ENCODE assay signal across 8 cellular contexts in the genomic region with DNA sequence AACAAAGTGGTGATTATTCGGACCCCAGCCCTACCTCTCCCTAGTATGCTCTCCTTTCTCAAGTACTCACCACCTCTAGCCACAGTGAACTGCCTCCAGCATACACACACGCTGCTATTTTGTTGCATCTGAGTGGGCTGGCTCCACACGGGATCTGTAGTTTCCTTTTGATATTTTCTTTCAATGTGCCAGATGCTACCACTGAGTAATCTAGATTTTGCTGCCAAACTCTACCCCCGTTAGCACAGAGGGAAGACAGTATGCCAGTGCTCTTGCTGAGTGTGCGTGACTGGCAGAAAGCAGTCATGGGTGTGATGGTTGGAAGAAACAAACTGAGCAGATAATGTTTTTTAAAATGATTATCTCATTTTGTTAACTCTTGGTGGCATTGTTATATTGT. TPM values are rescaled to one million over a fixed set of nuclear protein-coding genes. Genes with fewer than 3 reads are reported as not detected.
DNase-seq lines count a peak whose midpoint lies in the region; ATAC-seq and TF ChIP-seq lines count a peak whose summit lies in the region.

No MANE protein-coding gene starts in this region.

- no peak for TF ChIP-seq EP300 in suprapubic skin (IDR thresholded peaks at IDR 0.05)

- POLR2A ChIA-PET in T-cell (lab: Charles Lee), result interaction anchor here (0.6 to 1.6 kb wide), 5 partner anchors 30 to 546 kb away, joined by 3 to 8 read pairs (median 4); partner anchors contain the start of gene CLK1 (in 1 of the 2)

- no peaks in the 10 kb centered on the region for H3K9me3 Mint-ChIP-seq in T-cell

- no peaks in the 10 kb centered on the region for H3K9me3 ChIP-seq in suprapubic skin

- peak overlapping the region; percentile 88 for H3K27ac ChIP-seq in suprapubic skin

- WGBS in suprapubic skin, result 9% methylated on average over 5 of the region's 5 CpGs

- peaks cover 95% of the 10 kb centered on the region for H3K4me1 ChIP-seq in suprapubic skin

- no peaks in the 10 kb centered on the region for H3K27me3 Mint-ChIP-seq in T-cell

- peak overlapping the region; percentile 45 for H3K4me3 ChIP-seq in GM12864 (ENCODE audit: low read depth, low read length)
- H3K4me3 ChIP-seq in suprapubic skin, result peak overlapping the region; percentile 36

- TF ChIP-seq CTCF in GM12864 (IDR thresholded peaks at IDR 0.05; ENCODE audit: low read depth, low read length, missing control alignments) (no peak), suprapubic skin (IDR thresholded peaks at IDR 0.05) (no peak)

- H3K36me3 Mint-ChIP-seq in T-cell, result peaks cover 17% of the 10 kb centered on the region

- DNase-seq in GM12864 (ENCODE audit: low read depth) (no peak), T-cell (peak in 5 of 34 experiments; percentile 17 to 34 (median 27)), cerebellar nuclear complex (lab: John Stamatoyannopoulos, UW) (peak; percentile 51 to 76), lung microvascular endothelial cell (ENCODE audit: low read depth in 2 of 2) (peak; percentile 81 to 88), suprapubic skin (ENCODE audit: low spot score in 2 of 2) (no peak), T1000 (lab: John Stamatoyannopoulos, UW) (no peak), KG1 (lab: John Stamatoyannopoulos, UW) (no peak)

- H3K36me3 ChIP-seq in suprapubic skin, result peaks cover 3% of the 10 kb centered on the region

- H3K27ac Mint-ChIP-seq in T-cell, result peak overlapping the region; percentile 99 to 100

- CTCF ChIA-PET in T-cell (lab: Charles Lee), result interaction anchor here in 1 of 2 donors (1.0 to 2.0 kb wide), 4 partner anchors 14 to 105 kb away, joined by 3 to 6 read pairs (median 6); partner anchors contain the start of gene CASP10

- peak in 1 of 2 donors; percentile 20 for TF ChIP-seq POLR2A in suprapubic skin (IDR thresholded peaks at IDR 0.05)

- H3K4me3 Mint-ChIP-seq in T-cell, result peak overlapping the region; percentile 97 to 98 (median 98)

- ATAC-seq in T-cell (replicated peaks in 1 of 4), result peak; percentile 9 to 47 (median 41)
- no peak for ATAC-seq in GM19324 (IDR thresholded peaks at IDR 0.05; ENCODE audit: low FRiP score, unreplicated experiment)

- no peaks in the 10 kb centered on the region for H3K27me3 ChIP-seq in suprapubic skin

- H3K4me1 Mint-ChIP-seq in T-cell, result peaks cover 90 to 91% (median 91%) of the 10 kb centered on the region in 3 donors

RNA-seq across cellular contexts. Expression of gene CFLAR, which starts 11.6 kb away (rescaled TPM):
- total RNA-seq in T-cell, result 100 to 1,000 TPM; 188 to 217 (median 208) TPM
- 79.1 and 101 TPM in 2 replicates for total RNA-seq in lung microvascular endothelial cell
- 100 to 1,000 TPM; 116 to 250 (median 147) TPM for total RNA-seq in suprapubic skin

RNA-seq across cellular contexts. Expression of gene CASP10, which starts 55.4 kb away (rescaled TPM):
- total RNA-seq in T-cell, result 10 to 100 TPM; 23.3 to 46.4 (median 29.2) TPM
- 30.1 and 36.1 TPM in 2 replicates for total RNA-seq in lung microvascular endothelial cell
- 10 to 100 TPM in 1 of 4 donors, 1 to 10 TPM in 3; 3.7 to 19.0 (median 7.4) TPM for total RNA-seq in suprapubic skin

RNA-seq across cellular contexts. Expression of gene NDUFB3, which starts 55.8 kb away (rescaled TPM):
- total RNA-seq in T-cell, result 10 to 100 TPM; 31.4 to 43.7 (median 38.8) TPM
- total RNA-seq in lung microvascular endothelial cell, result 85.3 and 92.0 TPM in 2 replicates
- 10 to 100 TPM; 35.2 to 42.7 (median 37.5) TPM for total RNA-seq in suprapubic skin

RNA-seq across cellular contexts. Expression of gene HYCC2, which starts 56.1 kb away (rescaled TPM):
- total RNA-seq in T-cell (10 to 100 TPM; 29.5 to 44.6 (median 36.0) TPM), lung microvascular endothelial cell (6.3 and 8.5 TPM in 2 replicates), suprapubic skin (10 to 100 TPM; 11.6 to 26.8 (median 12.7) TPM)

Comparison
In these comparisons a context has a peak if more than half of its experiments do, and no peak if none do; other contexts are left out.
1. DNase-seq: peak in cerebellar nuclear complex (2 of 2) and lung microvascular endothelial cell (2 of 2); none in GM12864 (single experiment), suprapubic skin (0 of 2), T1000 (single experiment) and KG1 (single experiment).